In genomic region chr1:37250371-37250770, GRCh38 we compare ENCODE assay signal across 24 cellular contexts.
"Had no signal": no experiment of that assay in that cellular context is flagged by ENCODE, and none has a peak within 500 bp of the region (broad histone marks: within the 10 kb centered on the region; RNA-seq: fewer than 3 reads in every experiment).

No MANE protein-coding gene starts in this region.

- H3K9ac ChIP-seq: KMS-11 had no signal

- H3K27ac Mint-ChIP-seq: activated CD4-positive, alpha-beta memory T cell treated with anti-CD3 and anti-CD28 coated beads, Interleukin-2, amount 10 ng/mL, durations not matched to agents 7 days and 5 days; activated CD4-positive, alpha-beta T cell treated with anti-CD3 and anti-CD28 coated beads for 36 hours; activated naive CD4-positive, alpha-beta T cell treated with anti-CD3 and anti-CD28 coated beads for 36 hours; activated naive CD8-positive, alpha-beta T cell; activated T-helper 17 cell treated with anti-CD3 and anti-CD28 coated beads, Interleukin-2, amount 50 U/mL, for 72 hours; brain; T-cell had no signal

- H3K36me3 Mint-ChIP-seq: activated naive CD8-positive, alpha-beta T cell; brain; T-cell had no signal

- H3K4me1 Mint-ChIP-seq: activated CD4-positive, alpha-beta memory T cell treated with anti-CD3 and anti-CD28 coated beads, Interleukin-2, amount 10 ng/mL, durations not matched to agents 7 days and 5 days; activated CD4-positive, alpha-beta T cell treated with anti-CD3 and anti-CD28 coated beads for 36 hours; central memory CD8-positive, alpha-beta T cell; T-cell had no signal

- H3K36me3 ChIP-seq: WERI-Rb-1 had no signal

- ATAC-seq: activated CD4-positive, alpha-beta T cell treated with anti-CD3 and anti-CD28 coated beads for 36 hours; activated T-helper 17 cell treated with anti-CD3 and anti-CD28 coated beads, Interleukin-2, amount 50 U/mL, for 72 hours; T-cell had no signal

- DNase-seq: activated CD4-positive, alpha-beta memory T cell treated with anti-CD3 and anti-CD28 coated beads, Interleukin-2, amount 10 ng/mL, durations not matched to agents 7 days and 5 days; activated CD4-positive, alpha-beta T cell treated with anti-CD3 and anti-CD28 coated beads for 36 hours; activated CD4-positive, alpha-beta T cell treated with anti-CD3 and anti-CD28 coated beads, Interleukin-2, amount 50 U/mL, for 1 hour; activated gamma-delta T cell; activated naive CD4-positive, alpha-beta T cell treated with anti-CD3 and anti-CD28 coated beads for 36 hours; activated T-cell treated with anti-CD3 and anti-CD28 coated beads for 4 hours; activated T-cell treated with anti-CD3 and anti-CD28 coated beads, Interleukin-2, amount 50 U/mL, for 48 hours; amygdala; MM.1S; NCI-H1105; NCI-H1436; NCI-H1694 treated with DMSO at 0.1 percent for 48 hours; NCI-H2081; NCI-H510A treated with DMSO at 0.1 percent for 48 hours; NCI-H69; NK-92 treated with Interleukin-12 subunit alpha and Interleukin-12 subunit beta, amount 100 ng/mL, for 24 hours; SIG-M5; T-cell; WERI-Rb-1 had no signal

- H3K4me3 Mint-ChIP-seq: activated CD4-positive, alpha-beta memory T cell treated with anti-CD3 and anti-CD28 coated beads, Interleukin-2, amount 10 ng/mL, durations not matched to agents 7 days and 5 days; activated CD4-positive, alpha-beta T cell treated with anti-CD3 and anti-CD28 coated beads for 36 hours; activated naive CD4-positive, alpha-beta T cell treated with anti-CD3 and anti-CD28 coated beads for 36 hours; activated naive CD8-positive, alpha-beta T cell; activated T-helper 17 cell treated with anti-CD3 and anti-CD28 coated beads, Interleukin-2, amount 50 U/mL, for 72 hours; brain; central memory CD8-positive, alpha-beta T cell; T-cell had no signal

- H3K4me2 ChIP-seq: KMS-11 had no signal

- H3K27ac ChIP-seq: KMS-11, WERI-Rb-1 had no signal

- H3K9me3 Mint-ChIP-seq: activated CD4-positive, alpha-beta memory T cell treated with anti-CD3 and anti-CD28 coated beads, Interleukin-2, amount 10 ng/mL, durations not matched to agents 7 days and 5 days; activated naive CD4-positive, alpha-beta T cell treated with anti-CD3 and anti-CD28 coated beads for 36 hours; activated T-helper 17 cell treated with anti-CD3 and anti-CD28 coated beads, Interleukin-2, amount 50 U/mL, for 72 hours; central memory CD8-positive, alpha-beta T cell; T-cell had no signal
